8 cellular contexts compared by ENCODE assay signal in genomic region chr1:211830330-211831142, GRCh38. TPM values are rescaled to one million over a fixed set of nuclear protein-coding genes. Genes with fewer than 3 reads are reported as not detected.
DNase-seq lines count a peak whose midpoint lies in the region; ATAC-seq and TF ChIP-seq lines count a peak whose summit lies in the region.

Gene LPGAT1 (minus strand): TSS chr1:211830763. CDS start chr1:211829296, 1,467 bp downstream.

- H3K27ac ChIP-seq in BLaER1 treated with 17β-estradiol and CSF1 and Interleukin-3, amounts not matched to agents 10 nM and 100 nM: peak within 1 kb of the TSS; percentile 92 to 97 (median 94)

- peak; percentile 79 for ATAC-seq in HG03432 (IDR thresholded peaks at IDR 0.05; ENCODE audit: unreplicated experiment)

- H3K9me3 ChIP-seq in BLaER1 treated with 17β-estradiol and CSF1 and Interleukin-3, amounts not matched to agents 10 nM and 100 nM (replicated peaks in 1 of 11): no peaks in the 10 kb centered on the region
- H3K9me3 ChIP-seq in endocrine pancreas (ENCODE audit: control insufficient read depth, low read length): no peaks in the 10 kb centered on the region

- peaks cover 0 to 32% (median 16%) of the 10 kb centered on the region in 11 experiments; a peak in 15 of 22 replicates for H4K20me1 ChIP-seq in BLaER1 treated with 17β-estradiol and CSF1 and Interleukin-3, amounts not matched to agents 10 nM and 100 nM

- H3K4me1 ChIP-seq in BLaER1 treated with 17β-estradiol and CSF1 and Interleukin-3, amounts not matched to agents 10 nM and 100 nM: peaks cover 26 to 50% (median 34%) of the 10 kb centered on the region in 10 experiments
- H3K4me1 ChIP-seq in endocrine pancreas (ENCODE audit: control insufficient read depth, insufficient read depth, low read length): peaks cover 13% of the 10 kb centered on the region

- DNase-seq in NOMO-1 (lab: John Stamatoyannopoulos, UW; ENCODE audit: unreplicated experiment in 2 of 2) (peak; percentile 66 to 69), mesenteric fat pad (ENCODE audit: low spot score) (peak; percentile 94)
- peak; percentile 38 to 60 (median 40) for DNase-seq in activated CD8-positive, alpha-beta memory T cell treated with anti-CD3 and anti-CD28 coated beads for 48 hours (ENCODE audit: low read depth in 2 of 3, low spot score in 2 of 3)
- DNase-seq in stimulated activated CD8-positive, alpha-beta memory T cell treated with anti-CD3 and anti-CD28 coated beads, Interleukin-15, amount 100 ng/mL, for 4 hours (ENCODE audit: low read depth in 2 of 2): peak; percentile 35 to 57

- TF ChIP-seq POLR2A in GM19099 (IDR thresholded peaks at IDR 0.05; ENCODE audit: extremely low read depth, insufficient read length, low read depth): peak; percentile 58

- H3K36me3 ChIP-seq in BLaER1 treated with 17β-estradiol and CSF1 and Interleukin-3, amounts not matched to agents 10 nM and 100 nM: peaks cover 9 to 35% (median 21%) of the 10 kb centered on the region in 11 experiments; a peak in 21 of 22 replicates
- H3K36me3 ChIP-seq in endocrine pancreas (ENCODE audit: control insufficient read depth, insufficient read depth, low read length): no peaks in the 10 kb centered on the region

- H3K9ac ChIP-seq in BLaER1 treated with 17β-estradiol and CSF1 and Interleukin-3, amounts not matched to agents 10 nM and 100 nM: peak within 1 kb of the TSS; percentile 94 to 97 (median 96)
- peak within 1 kb of the TSS; percentile 84 for H3K9ac ChIP-seq in endocrine pancreas (ENCODE audit: control insufficient read depth, insufficient read depth, low read length)

- peak within 1 kb of the TSS; percentile 86 to 95 (median 92) for H3K4me3 ChIP-seq in BLaER1 treated with 17β-estradiol and CSF1 and Interleukin-3, amounts not matched to agents 10 nM and 100 nM
- H3K4me3 ChIP-seq in endocrine pancreas (ENCODE audit: control insufficient read depth, insufficient read depth, low read length): peak within 1 kb of the TSS; percentile 98

- peak within 1 kb of the TSS; percentile 76 to 94 (median 87) for H3K4me2 ChIP-seq in BLaER1 treated with 17β-estradiol and CSF1 and Interleukin-3, amounts not matched to agents 10 nM and 100 nM

- H3K27me3 ChIP-seq in BLaER1 treated with 17β-estradiol and CSF1 and Interleukin-3, amounts not matched to agents 10 nM and 100 nM: no peaks in the 10 kb centered on the region
- no peaks in the 10 kb centered on the region for H3K27me3 ChIP-seq in endocrine pancreas (ENCODE audit: control insufficient read depth, insufficient read depth, low read length)

RNA-seq across cellular contexts. Expression of gene LPGAT1, which starts in this region (rescaled TPM):
- total RNA-seq in mesenteric fat pad: 61.8 TPM

Comparison
In these comparisons a context has a peak if more than half of its experiments do, and no peak if none do; other contexts are left out.
1. Peak in every context shown above with its lines: DNase-seq, ATAC-seq, H3K4me3 ChIP-seq and H3K27ac ChIP-seq.
2. DNase-seq: peak in every context shown above with its lines; median percentile 94 in mesenteric fat pad; 68 in NOMO-1; 46 in stimulated activated CD8-positive, alpha-beta memory T cell treated with anti-CD3 and anti-CD28 coated beads, Interleukin-15, amount 100 ng/mL, for 4 hours; 40 in activated CD8-positive, alpha-beta memory T cell treated with anti-CD3 and anti-CD28 coated beads for 48 hours.